ENCODE assay signal across 8 cellular contexts in the genomic region with DNA sequence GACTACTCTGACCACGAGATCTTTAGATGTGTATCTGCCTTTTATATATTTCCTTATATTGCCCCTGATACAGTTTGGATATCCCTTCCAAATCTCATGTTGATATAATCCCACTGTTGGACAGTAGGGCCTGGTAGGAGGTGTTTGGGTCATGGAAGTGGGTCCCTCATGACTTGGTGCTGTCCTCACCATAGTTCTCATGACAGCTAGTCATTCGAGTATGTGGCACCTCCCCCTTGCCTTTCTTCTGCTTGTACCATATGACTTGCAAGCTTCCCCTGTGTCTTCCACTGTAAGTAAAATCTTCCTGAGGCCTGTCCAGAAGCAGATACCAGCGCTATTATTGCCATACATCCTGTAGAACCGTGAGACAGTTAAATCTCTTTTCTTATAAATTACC.
"Had no signal": no experiment of that assay in that cellular context is flagged by ENCODE, and none has a peak within 500 bp of the region (broad histone marks: within the 10 kb centered on the region; RNA-seq: fewer than 3 reads in every experiment).

No MANE protein-coding gene starts in this region.

- DNase-seq: H9, HCEC 1CT, IMR-90, KBM-7 had no signal

- H3K4me3 ChIP-seq: GM23338 had no signal

- ATAC-seq: GM23338 had no signal

- FAIRE-seq: H1, H54, HTR-8/SVneo had no signal

- H3K4me2 ChIP-seq: GM23338 had no signal

- H2AFZ ChIP-seq: GM23338 had no signal
